19 cellular contexts compared by ENCODE assay signal in genomic region chr12:115528466-115528865, GRCh38.
"Had no signal": no experiment of that assay in that cellular context is flagged by ENCODE, and none has a peak within 500 bp of the region (broad histone marks: within the 10 kb centered on the region; RNA-seq: fewer than 3 reads in every experiment).

No MANE protein-coding gene starts in this region.

- ATAC-seq: T-cell had no signal

- H3K4me2 ChIP-seq: SK-N-SH had no signal

- H3K27ac ChIP-seq: RWPE1 had no signal

- DNase-seq: Karpas-422, KG1, MV-4-11, NCI-H1048, NCI-H1105, NCI-H1417, NCI-H1436 treated with DMSO at 0.1 percent for 48 hours, NCI-H1694, NCI-H187 treated with DMSO at 0.1 percent for 48 hours, NCI-H2029 treated with DMSO at 0.1 percent for 48 hours, NCI-H2171 treated with DMSO at 0.1 percent for 48 hours, NCI-H524 treated with DMSO at 0.1 percent for 48 hours, NCI-H69, NCI-H774, SHP77, SK-N-SH, SW 1271, T-cell had no signal

- H3K9ac ChIP-seq: SK-N-SH had no signal

- H3K9me3 ChIP-seq: SK-N-SH had no signal
